8 cellular contexts compared by ENCODE assay signal in the genomic region with DNA sequence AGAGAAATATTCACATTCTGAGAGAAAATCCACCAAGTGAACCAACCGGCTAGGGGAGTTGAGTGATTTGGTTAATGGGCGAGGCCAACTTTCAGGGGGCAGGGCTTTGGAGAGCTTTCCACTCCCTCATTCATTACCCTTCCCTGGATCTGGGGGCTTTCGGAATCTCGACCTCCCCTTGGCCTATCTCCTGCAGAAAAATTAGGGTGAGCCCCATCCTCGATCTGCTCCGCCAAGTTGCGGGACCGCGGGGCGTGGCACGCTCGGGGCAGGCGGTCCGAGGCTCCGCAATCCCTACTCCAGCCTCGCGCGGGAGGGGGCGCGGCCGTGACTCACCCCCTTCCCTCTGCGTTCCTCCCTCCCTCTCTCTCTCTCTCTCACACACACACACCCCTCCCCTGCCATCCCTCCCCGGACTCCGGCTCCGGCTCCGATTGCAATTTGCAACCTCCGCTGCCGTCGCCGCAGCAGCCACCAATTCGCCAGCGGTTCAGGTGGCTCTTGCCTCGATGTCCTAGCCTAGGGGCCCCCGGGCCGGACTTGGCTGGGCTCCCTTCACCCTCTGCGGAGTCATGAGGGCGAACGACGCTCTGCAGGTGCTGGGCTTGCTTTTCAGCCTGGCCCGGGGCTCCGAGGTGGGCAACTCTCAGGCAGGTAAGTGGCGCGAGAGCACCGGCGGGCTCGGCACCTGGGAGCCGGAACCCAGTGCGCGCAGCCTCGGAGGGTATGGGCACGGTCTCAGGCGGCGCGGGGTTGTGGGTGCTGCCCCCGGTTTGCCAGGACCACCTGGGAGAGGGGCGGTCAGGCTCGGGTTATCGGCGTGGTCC. TPM values are rescaled to one million over a fixed set of nuclear protein-coding genes. Genes with fewer than 3 reads are reported as not detected.
DNase-seq lines count a peak whose midpoint lies in the region; ATAC-seq and TF ChIP-seq lines count a peak whose summit lies in the region.

Gene ERBB3 (plus strand): TSS at position 437 of the 827 bp plus-strand sequence. CDS start 136 bp downstream, at position 573.

- no peaks in the 10 kb centered on the region for H3K9me3 ChIP-seq in Peyer's patch
- H3K9me3 ChIP-seq in neural cell (ENCODE audit: low read length), result no peaks in the 10 kb centered on the region
- H3K9me3 ChIP-seq in stomach, result no peaks in the 10 kb centered on the region

- TF ChIP-seq POLR2A in Peyer's patch (IDR thresholded peaks at IDR 0.05), result peak; percentile 96
- peak in 2 of 4 donors; percentile 53 to 97 for TF ChIP-seq POLR2A in stomach (IDR thresholded peaks at IDR 0.05)

- H2AFZ ChIP-seq in neural cell (ENCODE audit: low read depth, low read length), result peak within 1 kb of the TSS; percentile 33

- WGBS in stomach, 5 donors, result 0 to 1% (median 1%) methylated on average over 48 to 59 of the region's 59 CpGs

- DNase-seq in GM04504 (ENCODE audit: low read depth) (peak; percentile 45), HPDE6-E6E7 (ENCODE audit: extremely low spot score) (peak; percentile 87), Peyer's patch (peak; percentile 24 to 94 (median 90)), fibroblast of the conjunctiva (ENCODE audit: low read depth) (peak; percentile 48), stomach (peak; percentile 89)
- peak; percentile 90 for DNase-seq in activated effector memory CD4-positive, alpha-beta T cell treated with anti-CD3 and anti-CD28 coated beads, Interleukin-2, amount 50 U/mL, for 16 hours

- no peaks in the 10 kb centered on the region for H3K79me2 ChIP-seq in neural cell (replicated peaks; ENCODE audit: insufficient read depth, low read length)

- H3F3A ChIP-seq in neural cell (ENCODE audit: insufficient read depth, low read length, poor library complexity, severe bottlenecking), result no peaks in the 10 kb centered on the region

- intact Hi-C loops in stomach (cut with DNase I; ENCODE audit: low total_unique reads), result no loop called here

- no peak for TF ChIP-seq EP300 in neural cell (conservative IDR thresholded peaks at IDR 0.05; ENCODE audit: poor library complexity, severe bottlenecking)
- TF ChIP-seq EP300 in stomach (IDR thresholded peaks at IDR 0.05), result no peak

- no peaks in the 10 kb centered on the region for H3K27me3 ChIP-seq in Peyer's patch
- H3K27me3 ChIP-seq in neural cell (ENCODE audit: insufficient read depth, low read depth, low read length), result peaks cover 43% of the 10 kb centered on the region
- peaks cover 0 to 15% (median 6%) of the 10 kb centered on the region in 3 donors for H3K27me3 ChIP-seq in stomach

- H3K4me3 ChIP-seq in Peyer's patch (peak within 1 kb of the TSS; percentile 45 to 94 (median 64)), neural cell (ENCODE audit: low read length) (peak within 1 kb of the TSS; percentile 70), stomach (peak within 1 kb of the TSS; percentile 55 to 73 (median 66))

- no peaks in the 10 kb centered on the region for H4K20me1 ChIP-seq in neural cell (ENCODE audit: insufficient read depth)

- H3K36me3 ChIP-seq in Peyer's patch (peaks cover 0 to 16% (median 0%) of the 10 kb centered on the region in 3 donors), neural cell (ENCODE audit: insufficient read depth, low read length) (no peaks in the 10 kb centered on the region), stomach (peaks cover 0 to 15% (median 8%) of the 10 kb centered on the region in 4 donors)

- H3K4me2 ChIP-seq in neural cell (ENCODE audit: low read length), result peak within 1 kb of the TSS; percentile 80

- H3K9ac ChIP-seq in neural cell (ENCODE audit: low read length), result peak within 1 kb of the TSS; percentile 47

- H3K27ac ChIP-seq in Peyer's patch (peak within 1 kb of the TSS; percentile 50 to 99 (median 94)), neural cell (ENCODE audit: low read length) (no peak within 1 kb of the TSS), stomach (peak within 1 kb of the TSS; percentile 92 to 98 (median 93))

- TF ChIP-seq RAD21 in neural cell (conservative IDR thresholded peaks at IDR 0.05), result no peak

- H3K9me2 ChIP-seq in neural cell (ENCODE audit: insufficient read depth, low read length), result no peaks in the 10 kb centered on the region

- no peak for ATAC-seq in HG02763 (IDR thresholded peaks at IDR 0.05; ENCODE audit: unreplicated experiment)

- peaks cover 0 to 24% (median 3%) of the 10 kb centered on the region in 4 donors for H3K4me1 ChIP-seq in Peyer's patch
- peaks cover 20 to 50% (median 39%) of the 10 kb centered on the region in 4 donors for H3K4me1 ChIP-seq in stomach

- TF ChIP-seq CTCF in Peyer's patch (IDR thresholded peaks at IDR 0.05) (peak in 3 of 6 experiments; percentile 40 to 54 (median 42)), neural cell (IDR thresholded peaks at IDR 0.05; ENCODE audit: poor library complexity, severe bottlenecking) (no peak), stomach (IDR thresholded peaks at IDR 0.05) (peak in 3 of 7 experiments; percentile 8 to 37 (median 32))

TF ChIP-seq in neural cell, 6 proteins besides CTCF, POLR2A, EP300 and RAD21:
- TF ChIP-seq POLR2AphosphoS5 (IDR thresholded peaks at IDR 0.05), result no peak
- no peak for TF ChIP-seq EZH2 (IDR thresholded peaks at IDR 0.05; ENCODE audit: borderline replicate concordance, insufficient read depth, low read length, poor library complexity, severe bottlenecking)
- TF ChIP-seq, protein P1, sequence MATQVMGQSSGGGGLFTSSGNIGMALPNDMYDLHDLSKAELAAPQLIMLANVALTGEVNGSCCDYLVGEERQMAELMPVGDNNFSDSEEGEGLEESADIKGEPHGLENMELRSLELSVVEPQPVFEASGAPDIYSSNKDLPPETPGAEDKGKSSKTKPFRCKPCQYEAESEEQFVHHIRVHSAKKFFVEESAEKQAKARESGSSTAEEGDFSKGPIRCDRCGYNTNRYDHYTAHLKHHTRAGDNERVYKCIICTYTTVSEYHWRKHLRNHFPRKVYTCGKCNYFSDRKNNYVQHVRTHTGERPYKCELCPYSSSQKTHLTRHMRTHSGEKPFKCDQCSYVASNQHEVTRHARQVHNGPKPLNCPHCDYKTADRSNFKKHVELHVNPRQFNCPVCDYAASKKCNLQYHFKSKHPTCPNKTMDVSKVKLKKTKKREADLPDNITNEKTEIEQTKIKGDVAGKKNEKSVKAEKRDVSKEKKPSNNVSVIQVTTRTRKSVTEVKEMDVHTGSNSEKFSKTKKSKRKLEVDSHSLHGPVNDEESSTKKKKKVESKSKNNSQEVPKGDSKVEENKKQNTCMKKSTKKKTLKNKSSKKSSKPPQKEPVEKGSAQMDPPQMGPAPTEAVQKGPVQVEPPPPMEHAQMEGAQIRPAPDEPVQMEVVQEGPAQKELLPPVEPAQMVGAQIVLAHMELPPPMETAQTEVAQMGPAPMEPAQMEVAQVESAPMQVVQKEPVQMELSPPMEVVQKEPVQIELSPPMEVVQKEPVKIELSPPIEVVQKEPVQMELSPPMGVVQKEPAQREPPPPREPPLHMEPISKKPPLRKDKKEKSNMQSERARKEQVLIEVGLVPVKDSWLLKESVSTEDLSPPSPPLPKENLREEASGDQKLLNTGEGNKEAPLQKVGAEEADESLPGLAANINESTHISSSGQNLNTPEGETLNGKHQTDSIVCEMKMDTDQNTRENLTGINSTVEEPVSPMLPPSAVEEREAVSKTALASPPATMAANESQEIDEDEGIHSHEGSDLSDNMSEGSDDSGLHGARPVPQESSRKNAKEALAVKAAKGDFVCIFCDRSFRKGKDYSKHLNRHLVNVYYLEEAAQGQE (IDR thresholded peaks at IDR 0.05; ENCODE audit: borderline replicate concordance), result no peak
TF ChIP-seq in neural cell: peak in this region for 0.

RNA-seq across cellular contexts. Expression of gene ERBB3, which starts in this region (rescaled TPM):
- total RNA-seq in Peyer's patch, result 100 to 1,000 TPM in 3 of 4 donors, 10 to 100 TPM in 1; 61.9 to 532 (median 451) TPM
- polyA plus RNA-seq in neural cell, result 0.58 and 0.78 TPM in 2 replicates
- 0.23 and 0.24 TPM in 2 replicates for polyA minus RNA-seq in neural cell
- 100 to 1,000 TPM; 218 to 367 (median 286) TPM for total RNA-seq in stomach
- 10 to 100 TPM; 26.6 to 45.9 (median 43.1) TPM for polyA plus RNA-seq in stomach

Comparison
In these comparisons a context has a peak if more than half of its experiments do, and no peak if none do; other contexts are left out.
1. RNA of gene ERBB3 (polyA plus RNA-seq): 26.6 to 45.9 TPM in stomach; 0.58 to 0.78 TPM in neural cell; every median in the first group is over 10 times any median in the second.
2. Peak in every context shown above with its lines, with median percentiles within 50 percentile points of each other: DNase-seq and H3K4me3 ChIP-seq.